ENCODE assay signal across 1 cellular context in genomic region chr10:72981882-72982529, GRCh38.
TF ChIP-seq lines count a peak whose summit lies in the region.

No MANE protein-coding gene starts in this region.

TF ChIP-seq in HCT116, 20 proteins besides CTCF, POLR2A, EP300 and RAD21 (continued from another document):
- no peak for TF ChIP-seq TCF7L2 (IDR thresholded peaks at IDR 0.05; ENCODE audit: borderline replicate concordance, extremely low read depth, insufficient read depth, insufficient read length)
